In genomic region chr12:3127832-3128231, GRCh38 we compare ENCODE assay signal across 21 cellular contexts. TPM values are rescaled to one million over a fixed set of nuclear protein-coding genes. Genes with fewer than 3 reads are reported as not detected.
"Had no signal": no experiment of that assay in that cellular context is flagged by ENCODE, and none has a peak within 500 bp of the region (broad histone marks: within the 10 kb centered on the region; RNA-seq: fewer than 3 reads in every experiment).

No MANE protein-coding gene starts in this region.

- H3K27ac Mint-ChIP-seq: activated CD4-positive, alpha-beta T cell treated with anti-CD3 and anti-CD28 coated beads, Interleukin-2, amount 10 ng/mL, durations not matched to agents 7 days and 5 days; activated CD8-positive, alpha-beta T cell treated with anti-CD3 and anti-CD28 coated beads, Interleukin-2, amount 10 ng/mL, durations not matched to agents 7 days and 5 days; activated T-cell treated with anti-CD3 and anti-CD28 coated beads, Interleukin-2, amount 50 U/mL, for 24 hours; activated T-helper 2 cell treated with anti-CD3 and anti-CD28 coated beads, Interferon-gamma antibody, Interleukin-2, Interleukin-4, amounts not matched to agents 10 μg/mL and 5 μg/mL and 100 μg/mL, durations not matched to agents 14 hours and 24 hours and 36 hours; effector memory CD8-positive, alpha-beta T cell; immature natural killer cell; memory B cell; naive thymus-derived CD4-positive, alpha-beta T cell; neural progenitor cell; stimulated activated memory B cell treated with anti-CD40 and anti-IgM and Interleukin-4, amounts not matched to agents 10 μg/mL and 1 μg/mL and 100 μg/mL, for 72 hours; T-helper 2 cell treated with Interferon-gamma antibody and Interleukin-4, amounts not matched to agents 5 μg/mL and 100 μg/mL, for 36 hours; type B pancreatic cell had no signal

- H3K27me3 ChIP-seq: esophagus squamous epithelium, neural progenitor cell, ovary, testis had no signal

- H3K27me3 Mint-ChIP-seq: type B pancreatic cell had no signal

- H3K36me3 ChIP-seq: esophagus squamous epithelium, heart right ventricle, neural progenitor cell, ovary had no signal

- H3K9ac ChIP-seq: neural progenitor cell had no signal

- H3K4me2 ChIP-seq: neural progenitor cell had no signal

- H3K27ac ChIP-seq: esophagus squamous epithelium, heart right ventricle, neural progenitor cell, ovary, testis had no signal

- H3K36me3 Mint-ChIP-seq: immature natural killer cell; memory B cell; stimulated activated memory B cell treated with anti-CD40 and anti-IgM and Interleukin-4, amounts not matched to agents 10 μg/mL and 1 μg/mL and 100 μg/mL, for 72 hours had no signal

- H3K9me3 ChIP-seq: ovary, testis had no signal

- H3K9me3 Mint-ChIP-seq: activated T-cell treated with anti-CD3 and anti-CD28 coated beads, Interleukin-2, amount 50 U/mL, for 24 hours had no signal

- H3K4me3 Mint-ChIP-seq: activated CD4-positive, alpha-beta T cell treated with anti-CD3 and anti-CD28 coated beads, Interleukin-2, amount 10 ng/mL, durations not matched to agents 7 days and 5 days; activated CD8-positive, alpha-beta T cell treated with anti-CD3 and anti-CD28 coated beads, Interleukin-2, amount 10 ng/mL, durations not matched to agents 7 days and 5 days; activated T-cell treated with anti-CD3 and anti-CD28 coated beads, Interleukin-2, amount 50 U/mL, for 24 hours; effector memory CD8-positive, alpha-beta T cell; immature natural killer cell; memory B cell; naive thymus-derived CD4-positive, alpha-beta T cell; neural progenitor cell; stimulated activated memory B cell treated with anti-CD40 and anti-IgM and Interleukin-4, amounts not matched to agents 10 μg/mL and 1 μg/mL and 100 μg/mL, for 72 hours; T-helper 2 cell treated with Interferon-gamma antibody and Interleukin-4, amounts not matched to agents 5 μg/mL and 100 μg/mL, for 36 hours; type B pancreatic cell had no signal

- H3K4me3 ChIP-seq: esophagus squamous epithelium, heart right ventricle, neural progenitor cell, ovary, testis had no signal

- DNase-seq: activated CD4-positive, alpha-beta T cell treated with anti-CD3 and anti-CD28 coated beads, Interleukin-2, amount 10 ng/mL, durations not matched to agents 7 days and 5 days; activated CD8-positive, alpha-beta T cell treated with anti-CD3 and anti-CD28 coated beads, Interleukin-2, amount 10 ng/mL, durations not matched to agents 7 days and 5 days; activated naive CD4-positive, alpha-beta T cell treated with Interleukin-2 at 50 U/mL for 16 hours; activated T-cell treated with anti-CD3 and anti-CD28 coated beads, Interleukin-2, amount 50 U/mL, for 24 hours; anterior cingulate cortex; dermis blood vessel endothelial cell; effector memory CD8-positive, alpha-beta T cell; esophagus squamous epithelium; heart right ventricle; immature natural killer cell; left ventricle myocardium superior; naive thymus-derived CD4-positive, alpha-beta T cell; ovary; stimulated activated CD4-positive, alpha-beta T cell treated with anti-CD3 and anti-CD28 coated beads, Interleukin-4, amount 100 ng/mL, for 4 hours; testis had no signal

- H2AFZ ChIP-seq: neural progenitor cell had no signal

RNA-seq across cellular contexts. Expression of gene TSPAN9, which starts 50.7 kb away (rescaled TPM):
- total RNA-seq: activated CD8-positive, alpha-beta T cell treated with anti-CD3 and anti-CD28 coated beads, Interleukin-2, amount 10 ng/mL, durations not matched to agents 7 days and 5 days had no signal
